Comparison of ENCODE assay signal across 9 cellular contexts in genomic region chr7:100477871-100478248, GRCh38. TPM values are rescaled to one million over a fixed set of nuclear protein-coding genes. Genes with fewer than 3 reads are reported as not detected.
DNase-seq lines count a peak whose midpoint lies in the region; ATAC-seq, FAIRE-seq and TF ChIP-seq lines count a peak whose summit lies in the region.
"Had no signal": no experiment of that assay in that cellular context is flagged by ENCODE, and none has a peak within 500 bp of the region (broad histone marks: within the 10 kb centered on the region; RNA-seq: fewer than 3 reads in every experiment).

No MANE protein-coding gene starts in this region.

- peaks cover 4% of the 10 kb centered on the region for H3K36me3 Mint-ChIP-seq in chondrocyte (ENCODE audit: low read depth)

- DNase-seq in A549 (ENCODE audit: low read depth in 1 of 2, low spot score in 1 of 2) (no peak), chondrocyte (ENCODE audit: low spot score) (no peak), omental fat pad (ENCODE audit: low spot score) (no peak), NCI-H2081 (lab: John Stamatoyannopoulos, UW) (no peak), COR-L47 (lab: John Stamatoyannopoulos, UW) (no peak), EL (no peak)

- H3K4me3 ChIP-seq in A549 (peak overlapping the region; percentile 75), HUES64 (ENCODE audit: low read length) (peak overlapping the region; percentile 99), muscle layer of duodenum (ENCODE audit: low read depth in 1 of 2, low read length in 2 of 2) (peak overlapping the region; percentile 80 to 90)

- no peaks in the 10 kb centered on the region for H3K9me3 Mint-ChIP-seq in chondrocyte (ENCODE audit: low read depth)

- ATAC-seq in A549 (no peak), omental fat pad (ENCODE audit: low FRiP score) (no peak)

- TF ChIP-seq CTCF in A549 (IDR thresholded peaks at IDR 0.05) (no peak), chondrocyte (IDR thresholded peaks at IDR 0.05) (no peak), omental fat pad (IDR thresholded peaks at IDR 0.05) (no peak)

- peaks cover 30% of the 10 kb centered on the region for H3K4me1 Mint-ChIP-seq in chondrocyte (ENCODE audit: low read depth)

- H3K4me1 ChIP-seq in A549 (peaks cover 33% of the 10 kb centered on the region), HUES64 (ENCODE audit: insufficient read depth, low read length) (peaks cover 6% of the 10 kb centered on the region; the same call in 1 of the 2 replicates), muscle layer of duodenum (ENCODE audit: control insufficient read depth in 1 of 2, insufficient read depth in 2 of 2, low read length in 2 of 2) (peaks cover 21 to 50% of the 10 kb centered on the region in 2 donors)

- H3K27me3 Mint-ChIP-seq in chondrocyte (ENCODE audit: low read depth), result no peaks in the 10 kb centered on the region

- H3K27ac Mint-ChIP-seq in chondrocyte (ENCODE audit: unreplicated experiment), result peak overlapping the region; percentile 57

- WGBS in A549 (ENCODE audit: missing lambda C conversion rate), result 62% methylated on average over 6 of the region's 16 CpGs
- 39% methylated on average over 16 of the region's 16 CpGs for WGBS in HUES64

- H3K9ac ChIP-seq in HUES64 (ENCODE audit: low read depth, low read length), result no peak overlapping the region

- peak overlapping the region; percentile 74 for H3K4me2 ChIP-seq in A549

- no peak for FAIRE-seq in A549 (lab: Jason Lieb, UNC)
- FAIRE-seq: RCC 7860 had no signal

- H3K27me3 ChIP-seq in HUES64 (ENCODE audit: insufficient read depth, low read length) (no peaks in the 10 kb centered on the region), muscle layer of duodenum (ENCODE audit: low read depth, low read length) (no peaks in the 10 kb centered on the region)

- H3K4me3 Mint-ChIP-seq in chondrocyte (ENCODE audit: unreplicated experiment), result peak overlapping the region; percentile 90

- no peak for TF ChIP-seq EP300 in A549 (IDR thresholded peaks at IDR 0.05)

- H3K27ac ChIP-seq in A549 (peak overlapping the region; percentile 87 to 96), HUES64 (ENCODE audit: low read depth, low read length) (no peak overlapping the region), muscle layer of duodenum (ENCODE audit: low read length) (peak overlapping the region; percentile 77)

- H3K36me3 ChIP-seq in HUES64 (ENCODE audit: insufficient read depth, low read length), result no peaks in the 10 kb centered on the region
- H3K36me3 ChIP-seq in muscle layer of duodenum (ENCODE audit: control insufficient read depth in 1 of 2, insufficient read depth in 2 of 2, low read length in 2 of 2), result peaks cover 4 to 7% of the 10 kb centered on the region in 2 donors

- no peak for TF ChIP-seq POLR2A in A549 (IDR thresholded peaks at IDR 0.05; ENCODE audit: low read length)

- H3K9me3 ChIP-seq in A549 (no peaks in the 10 kb centered on the region), HUES64 (ENCODE audit: insufficient read depth, low read depth, low read length) (no peaks in the 10 kb centered on the region), muscle layer of duodenum (ENCODE audit: control insufficient read depth in 1 of 2, low read length in 2 of 2) (no peaks in the 10 kb centered on the region)

- TF ChIP-seq RAD21 in A549 (conservative IDR thresholded peaks at IDR 0.05 in 1 of 2, IDR thresholded peaks at IDR 0.05 in 1 of 2), result no peak

- POLR2A ChIA-PET in A549 (lab: Yijun Ruan, JAX), result interaction anchor here (1.3 kb wide), 1 partner anchor 135 kb away, joined by 3 read pairs; the partner anchor contains the start of gene MOSPD3

- CTCF ChIA-PET in A549 (lab: Yijun Ruan, JAX), result interaction anchor here (0.6 to 8.5 kb wide), 4 partner anchors 10 to 82 kb away, joined by 3 to 127 read pairs (median 24); no protein-coding TSS in a partner anchor

TF ChIP-seq in A549, 52 proteins besides CTCF, POLR2A, EP300 and RAD21:
- TF ChIP-seq, protein P1, sequence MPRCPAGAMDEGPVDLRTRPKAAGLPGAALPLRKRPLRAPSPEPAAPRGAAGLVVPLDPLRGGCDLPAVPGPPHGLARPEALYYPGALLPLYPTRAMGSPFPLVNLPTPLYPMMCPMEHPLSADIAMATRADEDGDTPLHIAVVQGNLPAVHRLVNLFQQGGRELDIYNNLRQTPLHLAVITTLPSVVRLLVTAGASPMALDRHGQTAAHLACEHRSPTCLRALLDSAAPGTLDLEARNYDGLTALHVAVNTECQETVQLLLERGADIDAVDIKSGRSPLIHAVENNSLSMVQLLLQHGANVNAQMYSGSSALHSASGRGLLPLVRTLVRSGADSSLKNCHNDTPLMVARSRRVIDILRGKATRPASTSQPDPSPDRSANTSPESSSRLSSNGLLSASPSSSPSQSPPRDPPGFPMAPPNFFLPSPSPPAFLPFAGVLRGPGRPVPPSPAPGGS (IDR thresholded peaks at IDR 0.05), result no peak
- TF ChIP-seq, protein P2, sequence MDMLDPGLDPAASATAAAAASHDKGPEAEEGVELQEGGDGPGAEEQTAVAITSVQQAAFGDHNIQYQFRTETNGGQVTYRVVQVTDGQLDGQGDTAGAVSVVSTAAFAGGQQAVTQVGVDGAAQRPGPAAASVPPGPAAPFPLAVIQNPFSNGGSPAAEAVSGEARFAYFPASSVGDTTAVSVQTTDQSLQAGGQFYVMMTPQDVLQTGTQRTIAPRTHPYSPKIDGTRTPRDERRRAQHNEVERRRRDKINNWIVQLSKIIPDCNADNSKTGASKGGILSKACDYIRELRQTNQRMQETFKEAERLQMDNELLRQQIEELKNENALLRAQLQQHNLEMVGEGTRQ (IDR thresholded peaks at IDR 0.05), result no peak
- TF ChIP-seq BHLHE40 (IDR thresholded peaks at IDR 0.05; ENCODE audit: low read depth, low read length), result no peak
TF ChIP-seq in A549: peak in this region for 0.

RNA-seq across cellular contexts. Expression of gene TSC22D4, which starts 1.2 kb away (rescaled TPM):
- 6.2 and 7.9 TPM in 2 replicates for polyA plus RNA-seq in A549 (2011; rRNA removed)
- polyA plus RNA-seq in A549 (2012; cell fraction: cytosol; rRNA removed), result 15.5 and 22.6 TPM in 2 replicates
- polyA plus RNA-seq in A549 (2012; cell fraction: nucleus; rRNA removed), result 26.1 and 31.1 TPM in 2 replicates
- 20.7 to 28.9 TPM (median 28.3 TPM) in 3 replicates for polyA plus RNA-seq in A549 (2017; fragmentation: RNase III; extraction: RNeasy Plus Mini Kit Qiagen cat#74134 plus additional on column Dnase treatment)
- 6.5 and 8.2 TPM in 2 replicates for polyA minus RNA-seq in A549 (2011; rRNA and poly(A)+ RNA removed)
- 15.6 TPM for polyA plus RNA-seq in HUES64 (2013, experiment 1 of 2)
- polyA plus RNA-seq in HUES64 (2013, experiment 2 of 2), result 19.4 TPM
- total RNA-seq in chondrocyte, result 24.0 to 34.1 TPM (median 33.0 TPM) in 3 replicates
- total RNA-seq in omental fat pad, result 10 to 100 TPM; 15.6 to 36.4 (median 21.4) TPM

RNA-seq across cellular contexts. Expression of gene NYAP1, which starts 5.9 kb away (rescaled TPM):
- polyA plus RNA-seq in A549 (2011; rRNA removed), result 0.32 and 0.47 TPM in 2 replicates
- 0.70 and 0.96 TPM in 2 replicates for polyA plus RNA-seq in A549 (2012; cell fraction: cytosol; rRNA removed)
- 1.6 and 1.9 TPM in 2 replicates for polyA plus RNA-seq in A549 (2012; cell fraction: nucleus; rRNA removed)
- 1.5 to 3.7 TPM (median 3.1 TPM) in 3 replicates for polyA plus RNA-seq in A549 (2017; fragmentation: RNase III; extraction: RNeasy Plus Mini Kit Qiagen cat#74134 plus additional on column Dnase treatment)
- 0.12 and 0.24 TPM in 2 replicates for polyA minus RNA-seq in A549 (2011; rRNA and poly(A)+ RNA removed)
- polyA plus RNA-seq in HUES64 (2013, experiment 1 of 2), result 2.1 TPM
- polyA plus RNA-seq in HUES64 (2013, experiment 2 of 2), result 2.8 TPM
- total RNA-seq in chondrocyte, result 0.77 to 0.95 TPM (median 0.87 TPM) in 3 replicates
- total RNA-seq in omental fat pad, result 1 to 10 TPM in 3 of 4 donors, under 1 TPM in 1; 0.63 to 3.6 (median 2.1) TPM

RNA-seq across cellular contexts. Expression of gene SPACDR, which starts 13.8 kb away (rescaled TPM):
- polyA plus RNA-seq in A549 (2011; rRNA removed) (0.17 and 0.40 TPM in 2 replicates), A549 (2017; fragmentation: RNase III; extraction: RNeasy Plus Mini Kit Qiagen cat#74134 plus additional on column Dnase treatment) (0.33 to 0.39 TPM (median 0.34 TPM) in 3 replicates)
- polyA plus RNA-seq in A549 (2012; cell fraction: cytosol; rRNA removed), result 0.49 and 0.54 TPM in 2 replicates
- polyA plus RNA-seq in A549 (2012; cell fraction: nucleus; rRNA removed), result 0.62 and 0.92 TPM in 2 replicates
- not detected in 2 replicates for polyA minus RNA-seq in A549 (2011; rRNA and poly(A)+ RNA removed)
- not detected for polyA plus RNA-seq in HUES64 (2013, experiment 1 of 2)
- 0.38 TPM for polyA plus RNA-seq in HUES64 (2013, experiment 2 of 2)
- total RNA-seq in chondrocyte (0.42 to 0.87 TPM in 2 of 3 replicates, not detected in the other), omental fat pad (1 to 10 TPM in 1 of 4 donors, under 1 TPM in 1, not detected in 2; 0.84 to 1.3 TPM)

RNA-seq across cellular contexts. Expression of gene PPP1R35, which starts 41.6 kb away (rescaled TPM):
- polyA plus RNA-seq in A549 (2011; rRNA removed) (15.2 and 15.7 TPM in 2 replicates), A549 (2017; fragmentation: RNase III; extraction: RNeasy Plus Mini Kit Qiagen cat#74134 plus additional on column Dnase treatment) (29.9 to 33.0 TPM (median 31.6 TPM) in 3 replicates)
- polyA plus RNA-seq in A549 (2012; cell fraction: cytosol; rRNA removed), result 66.3 and 69.9 TPM in 2 replicates
- polyA plus RNA-seq in A549 (2012; cell fraction: nucleus; rRNA removed), result 103 and 122 TPM in 2 replicates
- 9.5 and 10.7 TPM in 2 replicates for polyA minus RNA-seq in A549 (2011; rRNA and poly(A)+ RNA removed)
- 27.4 TPM for polyA plus RNA-seq in HUES64 (2013, experiment 1 of 2)
- polyA plus RNA-seq in HUES64 (2013, experiment 2 of 2), result 41.0 TPM
- total RNA-seq in chondrocyte (20.5 to 23.0 TPM (median 21.0 TPM) in 3 replicates), omental fat pad (10 to 100 TPM in 3 of 4 donors, 1 to 10 TPM in 1; 6.1 to 22.2 (median 17.7) TPM)

RNA-seq across cellular contexts. Expression of gene MEPCE, which starts 48.2 kb away (rescaled TPM):
- 10.0 and 13.1 TPM in 2 replicates for polyA plus RNA-seq in A549 (2011; rRNA removed)
- polyA plus RNA-seq in A549 (2012; cell fraction: cytosol; rRNA removed), result 19.7 and 25.3 TPM in 2 replicates
- 30.0 and 34.0 TPM in 2 replicates for polyA plus RNA-seq in A549 (2012; cell fraction: nucleus; rRNA removed)
- 36.7 to 38.4 TPM (median 38.2 TPM) in 3 replicates for polyA plus RNA-seq in A549 (2017; fragmentation: RNase III; extraction: RNeasy Plus Mini Kit Qiagen cat#74134 plus additional on column Dnase treatment)
- 22.3 and 25.4 TPM in 2 replicates for polyA minus RNA-seq in A549 (2011; rRNA and poly(A)+ RNA removed)
- 40.5 TPM for polyA plus RNA-seq in HUES64 (2013, experiment 1 of 2)
- polyA plus RNA-seq in HUES64 (2013, experiment 2 of 2), result 36.3 TPM
- 30.9 to 39.1 TPM (median 31.8 TPM) in 3 replicates for total RNA-seq in chondrocyte
- total RNA-seq in omental fat pad, result 10 to 100 TPM; 23.6 to 49.5 (median 36.6) TPM
